Comparison of ENCODE assay signal across 1 cellular context in the genomic region with DNA sequence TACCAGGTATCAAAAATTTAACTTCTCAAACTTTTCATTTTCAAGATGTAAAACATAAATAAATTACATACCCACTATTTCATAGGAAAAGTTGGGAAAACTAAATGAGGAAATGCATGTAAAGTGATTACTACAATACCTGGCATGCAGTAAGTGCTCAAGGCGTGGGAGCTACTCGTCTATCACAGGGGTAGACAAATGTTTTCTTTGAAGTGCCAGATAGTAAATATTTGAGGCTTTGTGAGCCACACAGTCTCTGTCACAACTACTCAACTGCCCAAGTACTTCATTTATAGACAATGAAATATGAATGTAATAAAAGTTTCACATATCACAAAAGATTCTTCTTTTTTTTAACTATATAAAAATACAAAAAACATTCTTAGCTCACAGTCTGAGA.
TF ChIP-seq lines count a peak whose summit lies in the region.

No MANE protein-coding gene starts in this region.

TF ChIP-seq in HepG2, 621 proteins besides CTCF, POLR2A, EP300 and RAD21 (continued from another document):
- TF ChIP-seq, protein P1, sequence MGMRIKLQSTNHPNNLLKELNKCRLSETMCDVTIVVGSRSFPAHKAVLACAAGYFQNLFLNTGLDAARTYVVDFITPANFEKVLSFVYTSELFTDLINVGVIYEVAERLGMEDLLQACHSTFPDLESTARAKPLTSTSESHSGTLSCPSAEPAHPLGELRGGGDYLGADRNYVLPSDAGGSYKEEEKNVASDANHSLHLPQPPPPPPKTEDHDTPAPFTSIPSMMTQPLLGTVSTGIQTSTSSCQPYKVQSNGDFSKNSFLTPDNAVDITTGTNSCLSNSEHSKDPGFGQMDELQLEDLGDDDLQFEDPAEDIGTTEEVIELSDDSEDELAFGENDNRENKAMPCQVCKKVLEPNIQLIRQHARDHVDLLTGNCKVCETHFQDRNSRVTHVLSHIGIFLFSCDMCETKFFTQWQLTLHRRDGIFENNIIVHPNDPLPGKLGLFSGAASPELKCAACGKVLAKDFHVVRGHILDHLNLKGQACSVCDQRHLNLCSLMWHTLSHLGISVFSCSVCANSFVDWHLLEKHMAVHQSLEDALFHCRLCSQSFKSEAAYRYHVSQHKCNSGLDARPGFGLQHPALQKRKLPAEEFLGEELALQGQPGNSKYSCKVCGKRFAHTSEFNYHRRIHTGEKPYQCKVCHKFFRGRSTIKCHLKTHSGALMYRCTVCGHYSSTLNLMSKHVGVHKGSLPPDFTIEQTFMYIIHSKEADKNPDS (CRISPR knock-in tag; IDR thresholded peaks at IDR 0.05): no peak
- TF ChIP-seq SMAD3 (CRISPR knock-in tag; IDR thresholded peaks at IDR 0.05): no peak
- no peak for TF ChIP-seq ZNF382 (CRISPR knock-in tag; IDR thresholded peaks at IDR 0.05; ENCODE audit: borderline replicate concordance)
- no peak for TF ChIP-seq ZNF747 (CRISPR knock-in tag; IDR thresholded peaks at IDR 0.05; ENCODE audit: borderline replicate concordance)
- TF ChIP-seq, protein P2, sequence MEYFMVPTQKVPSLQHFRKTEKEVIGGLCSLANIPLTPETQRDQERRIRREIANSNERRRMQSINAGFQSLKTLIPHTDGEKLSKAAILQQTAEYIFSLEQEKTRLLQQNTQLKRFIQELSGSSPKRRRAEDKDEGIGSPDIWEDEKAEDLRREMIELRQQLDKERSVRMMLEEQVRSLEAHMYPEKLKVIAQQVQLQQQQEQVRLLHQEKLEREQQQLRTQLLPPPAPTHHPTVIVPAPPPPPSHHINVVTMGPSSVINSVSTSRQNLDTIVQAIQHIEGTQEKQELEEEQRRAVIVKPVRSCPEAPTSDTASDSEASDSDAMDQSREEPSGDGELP (IDR thresholded peaks at IDR 0.05; ENCODE audit: borderline replicate concordance, low read depth): no peak
- TF ChIP-seq, protein P3, sequence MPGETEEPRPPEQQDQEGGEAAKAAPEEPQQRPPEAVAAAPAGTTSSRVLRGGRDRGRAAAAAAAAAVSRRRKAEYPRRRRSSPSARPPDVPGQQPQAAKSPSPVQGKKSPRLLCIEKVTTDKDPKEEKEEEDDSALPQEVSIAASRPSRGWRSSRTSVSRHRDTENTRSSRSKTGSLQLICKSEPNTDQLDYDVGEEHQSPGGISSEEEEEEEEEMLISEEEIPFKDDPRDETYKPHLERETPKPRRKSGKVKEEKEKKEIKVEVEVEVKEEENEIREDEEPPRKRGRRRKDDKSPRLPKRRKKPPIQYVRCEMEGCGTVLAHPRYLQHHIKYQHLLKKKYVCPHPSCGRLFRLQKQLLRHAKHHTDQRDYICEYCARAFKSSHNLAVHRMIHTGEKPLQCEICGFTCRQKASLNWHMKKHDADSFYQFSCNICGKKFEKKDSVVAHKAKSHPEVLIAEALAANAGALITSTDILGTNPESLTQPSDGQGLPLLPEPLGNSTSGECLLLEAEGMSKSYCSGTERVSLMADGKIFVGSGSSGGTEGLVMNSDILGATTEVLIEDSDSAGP (CRISPR knock-in tag; IDR thresholded peaks at IDR 0.05; ENCODE audit: borderline replicate concordance): no peak
- TF ChIP-seq, protein P4, sequence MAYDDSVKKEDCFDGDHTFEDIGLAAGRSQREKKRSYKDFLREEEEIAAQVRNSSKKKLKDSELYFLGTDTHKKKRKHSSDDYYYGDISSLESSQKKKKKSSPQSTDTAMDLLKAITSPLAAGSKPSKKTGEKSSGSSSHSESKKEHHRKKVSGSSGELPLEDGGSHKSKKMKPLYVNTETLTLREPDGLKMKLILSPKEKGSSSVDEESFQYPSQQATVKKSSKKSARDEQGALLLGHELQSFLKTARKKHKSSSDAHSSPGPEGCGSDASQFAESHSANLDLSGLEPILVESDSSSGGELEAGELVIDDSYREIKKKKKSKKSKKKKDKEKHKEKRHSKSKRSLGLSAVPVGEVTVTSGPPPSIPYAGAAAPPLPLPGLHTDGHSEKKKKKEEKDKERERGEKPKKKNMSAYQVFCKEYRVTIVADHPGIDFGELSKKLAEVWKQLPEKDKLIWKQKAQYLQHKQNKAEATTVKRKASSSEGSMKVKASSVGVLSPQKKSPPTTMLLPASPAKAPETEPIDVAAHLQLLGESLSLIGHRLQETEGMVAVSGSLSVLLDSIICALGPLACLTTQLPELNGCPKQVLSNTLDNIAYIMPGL (CRISPR knock-in tag; IDR thresholded peaks at IDR 0.05; ENCODE audit: borderline replicate concordance in 1 of 2, low read depth in 1 of 2): no peak
- TF ChIP-seq ZBTB42 (CRISPR knock-in tag; IDR thresholded peaks at IDR 0.05): no peak
TF ChIP-seq in HepG2: peak in this region for 0.
